ENCODE assay signal across 29 cellular contexts in genomic region chr9:35708146-35708545, GRCh38. TPM values are rescaled to one million over a fixed set of nuclear protein-coding genes. Genes with fewer than 3 reads are reported as not detected.
"Had no signal": no experiment of that assay in that cellular context is flagged by ENCODE, and none has a peak within 500 bp of the region (broad histone marks: within the 10 kb centered on the region; RNA-seq: fewer than 3 reads in every experiment).

No MANE protein-coding gene starts in this region.

- H3K79me2 ChIP-seq: hepatocyte had no signal

- ATAC-seq: activated CD4-positive, CD25-positive, alpha-beta regulatory T cell treated with anti-CD3 and anti-CD28 coated beads, Interleukin-2, amount 50 U/mL, for 24 hours; foreskin keratinocyte; left lobe of liver; lower lobe of right lung; mucosa of descending colon; stimulated activated naive CD8-positive, alpha-beta T cell treated with anti-CD3 and anti-CD28 coated beads, Interleukin-15, Interleukin-2, amounts not matched to agents 100 U/mL and 50 U/mL, for 24 hours had no signal

- H3K4me1 ChIP-seq: adrenal gland, ascending aorta, foreskin keratinocyte, lower lobe of right lung, tibial nerve had no signal

- H3K9me3 ChIP-seq: adrenal gland, ascending aorta, lower lobe of right lung, mucosa of descending colon, spleen, tibial nerve had no signal

- H2AFZ ChIP-seq: hepatocyte had no signal

- H3K27ac ChIP-seq: adrenal gland, foreskin keratinocyte, hepatocyte, lower lobe of right lung, SK-N-MC, tibial nerve, VCaP had no signal

- DNase-seq: activated CD4-positive, alpha-beta T cell treated with anti-CD3 and anti-CD28 coated beads, Interleukin-2, amount 50 U/mL, for 1 hour; activated CD8-positive, alpha-beta memory T cell treated with anti-CD3 and anti-CD28 coated beads for 24 hours; activated CD8-positive, alpha-beta memory T cell treated with anti-CD3 and anti-CD28 coated beads, Interleukin-2, amount 50 U/mL, for 4 hours; activated gamma-delta T cell; activated naive CD4-positive, alpha-beta T cell treated with anti-CD3 and anti-CD28 coated beads, Interleukin-2, amount 50 U/mL, for 16 hours; adrenal gland; foreskin keratinocyte; glutamatergic neuron; immature natural killer cell; lower lobe of right lung; mesendoderm; mucosa of descending colon; spleen; stimulated activated CD4-positive, alpha-beta T cell treated with anti-CD3 and anti-CD28 coated beads, Interleukin-4, amount 100 ng/mL, for 1 hour; stimulated activated naive CD8-positive, alpha-beta T cell treated with anti-CD3 and anti-CD28 coated beads, Interleukin-15, Interleukin-2, amounts not matched to agents 100 U/mL and 50 U/mL, for 24 hours; substantia nigra had no signal

- H3K27me3 ChIP-seq: adrenal gland, ascending aorta, foreskin keratinocyte, hepatocyte, spleen, tibial nerve had no signal

- H3K9me3 Mint-ChIP-seq: immature natural killer cell; neural crest cell; T-helper 2 cell treated with Interferon-gamma antibody and Interleukin-4, amounts not matched to agents 5 μg/mL and 100 μg/mL, for 36 hours had no signal

- H3K4me2 ChIP-seq: hepatocyte had no signal

- H3K4me3 ChIP-seq: adrenal gland, ascending aorta, coronary artery, hepatocyte, lower lobe of right lung, mucosa of descending colon, SK-N-MC, spleen, tibial nerve had no signal

- FAIRE-seq: endometrium had no signal

- H3K27me3 Mint-ChIP-seq: progenitor cell of endocrine pancreas had no signal

- H3K4me3 Mint-ChIP-seq: immature natural killer cell; neural crest cell; T-helper 2 cell treated with Interferon-gamma antibody and Interleukin-4, amounts not matched to agents 5 μg/mL and 100 μg/mL, for 36 hours had no signal

- H3K4me1 Mint-ChIP-seq: immature natural killer cell, neural crest cell had no signal

- H3K27ac Mint-ChIP-seq: progenitor cell of endocrine pancreas had no signal

RNA-seq across cellular contexts. Expression of gene CA9, which starts 34.4 kb away (rescaled TPM):
- total RNA-seq: epithelial cell of proximal tubule, lower lobe of right lung, spleen had no signal
- polyA plus RNA-seq: immature natural killer cell had no signal
